ENCODE assay signal across 27 cellular contexts in the genomic region with DNA sequence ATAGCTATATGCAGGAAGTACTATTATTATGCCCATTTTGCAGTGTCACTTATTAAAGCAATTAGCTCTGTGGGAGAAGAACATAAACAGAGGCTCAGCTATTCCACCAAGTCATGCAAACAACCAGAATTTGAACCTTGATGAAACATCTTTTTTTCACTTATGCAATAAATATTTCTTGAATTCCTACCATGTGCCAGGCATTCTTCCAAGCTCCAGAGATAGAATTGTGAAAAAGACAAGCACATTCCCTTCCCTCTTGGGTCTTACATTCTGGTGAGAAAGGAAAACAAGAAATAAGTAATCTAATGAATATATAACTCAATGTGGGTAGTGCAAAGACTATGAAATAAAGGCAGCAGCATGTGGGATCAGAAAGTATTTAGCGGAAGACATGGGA. TPM values are rescaled to one million over a fixed set of nuclear protein-coding genes. Genes with fewer than 3 reads are reported as not detected.
DNase-seq lines count a peak whose midpoint lies in the region; ATAC-seq and TF ChIP-seq lines count a peak whose summit lies in the region.
"Had no signal": no experiment of that assay in that cellular context is flagged by ENCODE, and none has a peak within 500 bp of the region (broad histone marks: within the 10 kb centered on the region; RNA-seq: fewer than 3 reads in every experiment).

No MANE protein-coding gene starts in this region.

- no peaks in the 10 kb centered on the region for H3K9me3 ChIP-seq in PC-3 (ENCODE audit: low read length)
- H3K9me3 ChIP-seq in CD8-positive, alpha-beta memory T cell (ENCODE audit: low read length): no peaks in the 10 kb centered on the region
- H3K9me3 ChIP-seq: colonic mucosa, left lung, right lobe of liver, suprapubic skin had no signal

- peaks cover 0 to 1% (median 0%) of the 10 kb centered on the region in 3 donors for H3K36me3 Mint-ChIP-seq in CD8-positive, alpha-beta memory T cell
- H3K36me3 Mint-ChIP-seq: activated naive CD4-positive, alpha-beta T cell treated with anti-CD3 and anti-CD28 coated beads, Interleukin-2, amount 10 ng/mL, durations not matched to agents 7 days and 5 days; neural progenitor cell had no signal

- peak overlapping the region; percentile 56; the same call in 1 of the 2 replicates for H3K27ac ChIP-seq in PC-3 (ENCODE audit: low read length)
- H3K27ac ChIP-seq in CD8-positive, alpha-beta memory T cell (ENCODE audit: low read depth, low read length): no peak overlapping the region
- H3K27ac ChIP-seq: colonic mucosa, left lung, neural progenitor cell, right lobe of liver, suprapubic skin had no signal

- no peaks in the 10 kb centered on the region for H3K9me3 Mint-ChIP-seq in CD8-positive, alpha-beta memory T cell
- H3K9me3 Mint-ChIP-seq: activated naive CD4-positive, alpha-beta T cell treated with anti-CD3 and anti-CD28 coated beads, Interleukin-2, amount 10 ng/mL, durations not matched to agents 7 days and 5 days; CD4-positive, alpha-beta T cell; neural progenitor cell had no signal

- BruUV-seq in PC-3 (replicated peaks; lab: Mats Ljungman, UMichigan): no TSS peak

- H3F3A ChIP-seq in PC-3 (ENCODE audit: low read length, unreplicated experiment): no peaks in the 10 kb centered on the region

- no peaks in the 10 kb centered on the region for H3K36me3 ChIP-seq in PC-3 (ENCODE audit: low read depth, low read length)
- H3K36me3 ChIP-seq in CD8-positive, alpha-beta memory T cell (ENCODE audit: insufficient read depth, low read length): no peaks in the 10 kb centered on the region
- H3K36me3 ChIP-seq: colonic mucosa, left lung, neural progenitor cell, right lobe of liver, suprapubic skin had no signal

- no peak overlapping the region for H3K4me3 Mint-ChIP-seq in CD8-positive, alpha-beta memory T cell
- H3K4me3 Mint-ChIP-seq: activated naive CD4-positive, alpha-beta T cell treated with anti-CD3 and anti-CD28 coated beads, Interleukin-2, amount 10 ng/mL, durations not matched to agents 7 days and 5 days; CD4-positive, alpha-beta T cell; neural progenitor cell had no signal

- no peak overlapping the region for H3K4me2 ChIP-seq in PC-3 (ENCODE audit: low read length)
- H3K4me2 ChIP-seq: neural progenitor cell had no signal

- TF ChIP-seq CTCF in AG10803 (conservative IDR thresholded peaks at IDR 0.05; ENCODE audit: low read length): no peak
- no peak for TF ChIP-seq CTCF in PC-3 (conservative IDR thresholded peaks at IDR 0.05; ENCODE audit: low read depth, low read length)
- no peak for TF ChIP-seq CTCF in fibroblast of villous mesenchyme (IDR thresholded peaks at IDR 0.05; ENCODE audit: insufficient read depth, low read depth, low read length)

- H4K20me1 ChIP-seq in PC-3 (ENCODE audit: low read length): no peaks in the 10 kb centered on the region

- H3K4me3 ChIP-seq in AG10803 (ENCODE audit: low read length) (no peak overlapping the region), PC-3 (ENCODE audit: low read length) (no peak overlapping the region), fibroblast of villous mesenchyme (ENCODE audit: low read depth, low read length) (no peak overlapping the region)
- no peak overlapping the region for H3K4me3 ChIP-seq in CD8-positive, alpha-beta memory T cell (ENCODE audit: low read length)
- H3K4me3 ChIP-seq: colonic mucosa, left lung, neural progenitor cell, right lobe of liver, suprapubic skin had no signal

- no peaks in the 10 kb centered on the region for H3K9me2 ChIP-seq in PC-3 (replicated peaks; ENCODE audit: low read length)

- H3K27me3 Mint-ChIP-seq in CD8-positive, alpha-beta memory T cell: peaks cover 0 to 16% of the 10 kb centered on the region in 2 donors

- H3K4me1 Mint-ChIP-seq in CD8-positive, alpha-beta memory T cell: no peaks in the 10 kb centered on the region

- no peak overlapping the region for H3K27ac Mint-ChIP-seq in CD8-positive, alpha-beta memory T cell
- H3K27ac Mint-ChIP-seq: activated naive CD4-positive, alpha-beta T cell treated with anti-CD3 and anti-CD28 coated beads, Interleukin-2, amount 10 ng/mL, durations not matched to agents 7 days and 5 days; CD4-positive, alpha-beta T cell; neural progenitor cell had no signal

- H3K27me3 ChIP-seq in PC-3 (ENCODE audit: low read length): no peaks in the 10 kb centered on the region
- H3K27me3 ChIP-seq in CD8-positive, alpha-beta memory T cell (ENCODE audit: insufficient read depth, low read length, poor library complexity, severe bottlenecking): no peaks in the 10 kb centered on the region
- H3K27me3 ChIP-seq: colonic mucosa, left lung, neural progenitor cell, right lobe of liver, suprapubic skin had no signal

- intact Hi-C loops in PC-3 (cut with micrococcal nuclease): no loop called here

- no peaks in the 10 kb centered on the region for H3K79me2 ChIP-seq in PC-3 (ENCODE audit: low read length)

- ATAC-seq in PC-3 (no peak), GM18511 (IDR thresholded peaks at IDR 0.05; ENCODE audit: unreplicated experiment) (no peak), HG03439 (IDR thresholded peaks at IDR 0.05; ENCODE audit: unreplicated experiment) (no peak)
- ATAC-seq: left lung, right lobe of liver had no signal

- POLR2A ChIA-PET in PC-3 (lab: Charles Lee; ENCODE audit: unreplicated experiment): no interaction called here
- POLR2A ChIA-PET in CD8-positive, alpha-beta memory T cell (lab: Charles Lee): no interaction called here

- CTCF ChIA-PET in PC-3 (lab: Charles Lee): no interaction called here
- CTCF ChIA-PET in CD8-positive, alpha-beta memory T cell (lab: Charles Lee): no interaction called here

- H3K9ac ChIP-seq in PC-3 (ENCODE audit: low read length): no peak overlapping the region
- H3K9ac ChIP-seq: neural progenitor cell had no signal

- no peak overlapping the region for H2AFZ ChIP-seq in PC-3 (ENCODE audit: low read length)
- H2AFZ ChIP-seq: neural progenitor cell had no signal

- peak; percentile 78 for DNase-seq in AG10803 (ENCODE audit: low read depth)
- peak; percentile 37 for DNase-seq in GM04504 (ENCODE audit: low read depth)
- no peak for DNase-seq in PC-3
- peak; percentile 11 for DNase-seq in fibroblast of villous mesenchyme (ENCODE audit: low read depth)
- no peak for DNase-seq in CD8-positive, alpha-beta memory T cell
- no peak for DNase-seq in NCI-H1092 treated with DMSO at 0.1 percent for 48 hours (lab: John Stamatoyannopoulos, UW)
- DNase-seq: activated naive CD4-positive, alpha-beta T cell treated with anti-CD3 and anti-CD28 coated beads, Interleukin-2, amount 10 ng/mL, durations not matched to agents 7 days and 5 days; amygdala; CD4-positive, alpha-beta T cell; colonic mucosa; effector CD8-positive, alpha-beta T cell; hypothalamus; left lung; mesendoderm; MM.1S; NCI-H146; NCI-H2107; NK-92 treated with Interleukin-12 subunit alpha and Interleukin-12 subunit beta, amount 100 ng/mL, for 24 hours; posterior cingulate gyrus; right lobe of liver; stimulated activated naive CD4-positive, alpha-beta T cell; SW 1271; T-helper 9 cell had no signal

- H3K4me1 ChIP-seq in PC-3 (ENCODE audit: insufficient read depth, low read length): peaks cover 58% of the 10 kb centered on the region
- no peaks in the 10 kb centered on the region for H3K4me1 ChIP-seq in CD8-positive, alpha-beta memory T cell (ENCODE audit: insufficient read depth, low read length)
- H3K4me1 ChIP-seq: colonic mucosa, right lobe of liver had no signal

RNA-seq across cellular contexts. Expression of a gene that starts 32.1 kb away (rescaled TPM):
- total RNA-seq in PC-3 (2014; rRNA removed) (41.1 and 42.1 TPM in 2 replicates), fibroblast of villous mesenchyme (0.32 and 1.7 TPM in 2 replicates)
- total RNA-seq in CD8-positive, alpha-beta memory T cell: 1 to 10 TPM; 1.6 to 2.1 TPM
- 25.7 TPM for polyA plus RNA-seq in CD8-positive, alpha-beta memory T cell

Comparison
In these comparisons a context has a peak if more than half of its experiments do, and no peak if none do; other contexts are left out.
1. DNase-seq: peak in AG10803 (single experiment), GM04504 (single experiment) and fibroblast of villous mesenchyme (single experiment); none in PC-3 (single experiment), CD8-positive, alpha-beta memory T cell (0 of 5) and NCI-H1092 treated with DMSO at 0.1 percent for 48 hours (single experiment).
2. RNA of a gene that starts 32.1 kb away (total RNA-seq): 41.1 to 42.1 TPM in PC-3; 1.6 to 2.1 TPM in CD8-positive, alpha-beta memory T cell and 0.32 to 1.7 TPM in fibroblast of villous mesenchyme; every median in the first group is over 10 times any median in the second.